ENCODE assay signal across 20 cellular contexts in genomic region chr2:233323851-233324250, GRCh38. TPM values are rescaled to one million over a fixed set of nuclear protein-coding genes. Genes with fewer than 3 reads are reported as not detected.
DNase-seq lines count a peak whose midpoint lies in the region; ATAC-seq and TF ChIP-seq lines count a peak whose summit lies in the region.
"Had no signal": no experiment of that assay in that cellular context is flagged by ENCODE, and none has a peak within 500 bp of the region (broad histone marks: within the 10 kb centered on the region; RNA-seq: fewer than 3 reads in every experiment).

No MANE protein-coding gene starts in this region.

- H3K4me1 Mint-ChIP-seq in chondrocyte (ENCODE audit: low read depth): no peaks in the 10 kb centered on the region
- peaks cover 18% of the 10 kb centered on the region for H3K4me1 Mint-ChIP-seq in activated CD4-positive, alpha-beta T cell treated with anti-CD3 and anti-CD28 coated beads, Interleukin-2, amount 10 ng/mL, durations not matched to agents 7 days and 5 days

- H2AFZ ChIP-seq in HCT116 (ENCODE audit: low read depth, low read length, poor library complexity, severe bottlenecking): no peak overlapping the region

- H3K9me2 ChIP-seq in HCT116 (ENCODE audit: insufficient read depth): no peaks in the 10 kb centered on the region

- no peaks in the 10 kb centered on the region for H3K27me3 ChIP-seq in BLaER1 treated with 17β-estradiol and CSF1 and Interleukin-3, amounts not matched to agents 10 nM and 100 nM
- H3K27me3 ChIP-seq in HCT116 (ENCODE audit: insufficient read depth, low read length): no peaks in the 10 kb centered on the region
- no peaks in the 10 kb centered on the region for H3K27me3 ChIP-seq in right lobe of liver
- H3K27me3 ChIP-seq: SJSA1 had no signal

- peak overlapping the region in 7 of 11 experiments; percentile 5 to 78 (median 33); a peak in 5 of 22 replicates for H3K4me2 ChIP-seq in BLaER1 treated with 17β-estradiol and CSF1 and Interleukin-3, amounts not matched to agents 10 nM and 100 nM
- H3K4me2 ChIP-seq in HCT116 (ENCODE audit: low read length): no peak overlapping the region
- H3K4me2 ChIP-seq: KMS-11 had no signal

- no peaks in the 10 kb centered on the region for H3K79me2 ChIP-seq in HCT116 (ENCODE audit: insufficient read depth, low read length)

- no peak overlapping the region for H3K27ac ChIP-seq in BLaER1 treated with 17β-estradiol and CSF1 and Interleukin-3, amounts not matched to agents 10 nM and 100 nM
- H3K27ac ChIP-seq in HCT116 (ENCODE audit: low read depth, low read length): no peak overlapping the region
- no peak overlapping the region for H3K27ac ChIP-seq in right lobe of liver
- H3K27ac ChIP-seq: C4-2B, KMS-11, SJSA1 had no signal

- CTCF ChIA-PET in HCT116 (lab: Charles Lee): no interaction called here
- CTCF ChIA-PET in activated CD4-positive, alpha-beta T cell treated with anti-CD3 and anti-CD28 coated beads, Interleukin-2, amount 10 ng/mL, durations not matched to agents 7 days and 5 days (lab: Charles Lee): interaction anchor here (0.7 to 1.5 kb wide), 3 partner anchors 14 to 1637 kb away, joined by 3 to 4 read pairs (median 3); no protein-coding TSS in a partner anchor

- H3K4me1 ChIP-seq in BLaER1 treated with 17β-estradiol and CSF1 and Interleukin-3, amounts not matched to agents 10 nM and 100 nM: peaks cover 26 to 78% (median 59%) of the 10 kb centered on the region in 10 experiments
- no peaks in the 10 kb centered on the region for H3K4me1 ChIP-seq in HCT116 (ENCODE audit: control insufficient read depth in 1 of 2, insufficient read depth in 2 of 2, low read length in 2 of 2)
- H3K4me1 ChIP-seq in right lobe of liver: no peaks in the 10 kb centered on the region

- BruUV-seq in HCT116 (replicated peaks; lab: Mats Ljungman, UMichigan): no TSS peak

- DNase-seq in HCT116 (ENCODE audit: low read depth, low spot score) (no peak), chondrocyte (ENCODE audit: low spot score) (peak; percentile 55), right lobe of liver (no peak), NCI-H2227 treated with DMSO at 0.1 percent for 48 hours (lab: John Stamatoyannopoulos, UW) (no peak), erythroblast (lab: John Stamatoyannopoulos, UW) (no peak)
- DNase-seq in activated CD4-positive, alpha-beta T cell treated with anti-CD3 and anti-CD28 coated beads, Interleukin-2, amount 10 ng/mL, durations not matched to agents 7 days and 5 days: no peak
- DNase-seq: COR-L47, DMS53, NCI-H1092, NCI-H1694 treated with DMSO at 0.1 percent for 48 hours, NCI-H446 treated with DMSO at 0.1 percent for 48 hours, OCI-M1, RPMI8226 had no signal

- TF ChIP-seq CTCF in HCT116 (IDR thresholded peaks at IDR 0.05 in 2 of 3, conservative IDR thresholded peaks at IDR 0.05 in 1 of 3; ENCODE audit: borderline replicate concordance in 1 of 3, insufficient read depth in 1 of 3, low read depth in 2 of 3, low read length in 2 of 3) (peak; percentile 15 to 19 (median 17); a peak in 3 of 6 replicates), chondrocyte (IDR thresholded peaks at IDR 0.05) (no peak), right lobe of liver (IDR thresholded peaks at IDR 0.05) (peak in 3 of 4 donors; percentile 10 to 28 (median 17))

- ATAC-seq in HCT116: peak; percentile 76
- ATAC-seq in right lobe of liver: peak; percentile 53 to 66 (median 60)
- ATAC-seq in HG03135 (IDR thresholded peaks at IDR 0.05; ENCODE audit: unreplicated experiment): no peak
- ATAC-seq: GM12878 had no signal

- POLR2A ChIA-PET in HCT116 (lab: Charles Lee): no interaction called here
- POLR2A ChIA-PET in activated CD4-positive, alpha-beta T cell treated with anti-CD3 and anti-CD28 coated beads, Interleukin-2, amount 10 ng/mL, durations not matched to agents 7 days and 5 days (lab: Charles Lee): no interaction called here

- no peak overlapping the region for H3K4me3 ChIP-seq in BLaER1 treated with 17β-estradiol and CSF1 and Interleukin-3, amounts not matched to agents 10 nM and 100 nM
- H3K4me3 ChIP-seq in HCT116 (replicated peaks in 1 of 2; ENCODE audit: low read depth in 1 of 2, low read length in 2 of 2): no peak overlapping the region
- H3K4me3 ChIP-seq in right lobe of liver: no peak overlapping the region
- H3K4me3 ChIP-seq: GM12878, SJSA1 had no signal

- no peaks in the 10 kb centered on the region for H4K20me1 ChIP-seq in BLaER1 treated with 17β-estradiol and CSF1 and Interleukin-3, amounts not matched to agents 10 nM and 100 nM
- no peaks in the 10 kb centered on the region for H4K20me1 ChIP-seq in HCT116 (ENCODE audit: insufficient read depth)

- H3K9me3 ChIP-seq in BLaER1 treated with 17β-estradiol and CSF1 and Interleukin-3, amounts not matched to agents 10 nM and 100 nM (replicated peaks in 1 of 11): peaks cover 0 to 15% (median 7%) of the 10 kb centered on the region in 11 experiments; a peak in 8 of 22 replicates
- H3K9me3 ChIP-seq in HCT116 (ENCODE audit: control insufficient read depth in 1 of 2, insufficient read depth in 1 of 2, low read depth in 1 of 2, low read length in 2 of 2) (no peaks in the 10 kb centered on the region), right lobe of liver (no peaks in the 10 kb centered on the region)
- H3K9me3 ChIP-seq: SJSA1 had no signal

- TF ChIP-seq POLR2A in HCT116 (IDR thresholded peaks at IDR 0.05; ENCODE audit: borderline replicate concordance, extremely low read depth, insufficient read depth, insufficient read length) (no peak), right lobe of liver (IDR thresholded peaks at IDR 0.05) (no peak), erythroblast (IDR thresholded peaks at IDR 0.05; ENCODE audit: low read length) (no peak)

- no peak overlapping the region for H3K9ac ChIP-seq in BLaER1 treated with 17β-estradiol and CSF1 and Interleukin-3, amounts not matched to agents 10 nM and 100 nM
- no peak overlapping the region for H3K9ac ChIP-seq in HCT116 (ENCODE audit: low read length)
- H3K9ac ChIP-seq: KMS-11 had no signal

- TF ChIP-seq RAD21 in HCT116 (IDR thresholded peaks at IDR 0.05; ENCODE audit: low read depth): peak; percentile 60

- intact Hi-C loops in HCT116 (cut with micrococcal nuclease): no loop called here
- intact Hi-C loops in right lobe of liver (cut with DNase I): no loop called here

- no peaks in the 10 kb centered on the region for H3K36me3 ChIP-seq in BLaER1 treated with 17β-estradiol and CSF1 and Interleukin-3, amounts not matched to agents 10 nM and 100 nM
- H3K36me3 ChIP-seq in HCT116 (ENCODE audit: control insufficient read depth in 1 of 2, insufficient read depth in 2 of 2, low read length in 2 of 2) (no peaks in the 10 kb centered on the region), right lobe of liver (no peaks in the 10 kb centered on the region)
- H3K36me3 ChIP-seq: SJSA1 had no signal

- no peak overlapping the region for H3K4me3 Mint-ChIP-seq in chondrocyte (ENCODE audit: unreplicated experiment)
- H3K4me3 Mint-ChIP-seq in activated CD4-positive, alpha-beta T cell treated with anti-CD3 and anti-CD28 coated beads, Interleukin-2, amount 10 ng/mL, durations not matched to agents 7 days and 5 days: no peak overlapping the region

- RAD21 ChIA-PET in HCT116 (lab: Charles Lee; ENCODE audit: low non-redundant PET in 1 of 2, low total read pairs in 2 of 2, uncharacterized antibody in 2 of 2, unreplicated experiment in 2 of 2): no interaction called here

- 100% methylated on average over 2 of the region's 8 CpGs for WGBS in right lobe of liver (ENCODE audit: insufficient coverage, low coverage, low lambda C conversion rate, missing lambda C conversion rate)

- no peak overlapping the region for H3K27ac Mint-ChIP-seq in chondrocyte (ENCODE audit: unreplicated experiment)
- no peak overlapping the region for H3K27ac Mint-ChIP-seq in activated CD4-positive, alpha-beta T cell treated with anti-CD3 and anti-CD28 coated beads, Interleukin-2, amount 10 ng/mL, durations not matched to agents 7 days and 5 days

- peaks cover 13% of the 10 kb centered on the region for H3K27me3 Mint-ChIP-seq in chondrocyte (ENCODE audit: low read depth)
- H3K27me3 Mint-ChIP-seq in activated CD4-positive, alpha-beta T cell treated with anti-CD3 and anti-CD28 coated beads, Interleukin-2, amount 10 ng/mL, durations not matched to agents 7 days and 5 days: peaks cover 6% of the 10 kb centered on the region

- H3K9me3 Mint-ChIP-seq in chondrocyte (ENCODE audit: low read depth): no peaks in the 10 kb centered on the region
- H3K9me3 Mint-ChIP-seq in activated CD4-positive, alpha-beta T cell treated with anti-CD3 and anti-CD28 coated beads, Interleukin-2, amount 10 ng/mL, durations not matched to agents 7 days and 5 days: no peaks in the 10 kb centered on the region

- no peaks in the 10 kb centered on the region for H3K36me3 Mint-ChIP-seq in chondrocyte (ENCODE audit: low read depth)
- H3K36me3 Mint-ChIP-seq in activated CD4-positive, alpha-beta T cell treated with anti-CD3 and anti-CD28 coated beads, Interleukin-2, amount 10 ng/mL, durations not matched to agents 7 days and 5 days (ENCODE audit: low read depth): no peaks in the 10 kb centered on the region

TF ChIP-seq in HCT116, 20 proteins besides CTCF, POLR2A, EP300 and RAD21 (continues in another document):
- TF ChIP-seq POLR2AphosphoS5 (IDR thresholded peaks at IDR 0.05; ENCODE audit: low read depth, low read length) (no peak), ZBTB33 (IDR thresholded peaks at IDR 0.05; ENCODE audit: extremely low read depth, insufficient replicate concordance, low read length) (no peak)

RNA-seq across cellular contexts. Expression of gene SAG, which starts 16.2 kb away (rescaled TPM):
- total RNA-seq in HCT116 (2021; ENCODE audit: unreplicated experiment) (not detected), chondrocyte (not detected in 3 replicates), right lobe of liver (not detected)
- polyA plus RNA-seq in HCT116 (2012): not detected in 2 replicates
- total RNA-seq in activated CD4-positive, alpha-beta T cell treated with anti-CD3 and anti-CD28 coated beads, Interleukin-2, amount 10 ng/mL, durations not matched to agents 7 days and 5 days: not detected
- total RNA-seq: GM12878, MCF 10A, SJSA1 had no signal

RNA-seq across cellular contexts. Expression of gene DGKD, which starts 30.4 kb away (rescaled TPM):
- total RNA-seq in HCT116 (2021; ENCODE audit: unreplicated experiment) (52.0 TPM), chondrocyte (56.9 to 67.1 TPM (median 66.3 TPM) in 3 replicates), right lobe of liver (10 to 100 TPM in 4 of 6 experiments, 1 to 10 TPM in 2; 6.5 to 16.6 (median 14.2) TPM)
- polyA plus RNA-seq in HCT116 (2012): 35.3 and 48.1 TPM in 2 replicates
- total RNA-seq in activated CD4-positive, alpha-beta T cell treated with anti-CD3 and anti-CD28 coated beads, Interleukin-2, amount 10 ng/mL, durations not matched to agents 7 days and 5 days: 10 to 100 TPM; 84.1 to 97.5 TPM
